ENCODE assay signal across 28 cellular contexts in genomic region chr7:33979300-33979806, GRCh38.
DNase-seq lines count a peak whose midpoint lies in the region; ATAC-seq, FAIRE-seq and TF ChIP-seq lines count a peak whose summit lies in the region.
"Had no signal": no experiment of that assay in that cellular context is flagged by ENCODE, and none has a peak within 500 bp of the region (broad histone marks: within the 10 kb centered on the region; RNA-seq: fewer than 3 reads in every experiment).

No MANE protein-coding gene starts in this region.

- H3K36me3 ChIP-seq in ACC112 (ENCODE audit: insufficient read depth, low read length) (0 out of 2 replicates have a peak, but pooled peaks cover 4% of the 10 kb centered on the region), bronchial epithelial cell (ENCODE audit: control insufficient read depth, insufficient read depth, low read length) (no peaks in the 10 kb centered on the region), mesendoderm (ENCODE audit: control insufficient read depth, insufficient read depth, low read length) (peaks cover 2% of the 10 kb centered on the region)
- H3K36me3 ChIP-seq: right atrium auricular region, spleen had no signal

- no peak overlapping the region for H3K18ac ChIP-seq in mesendoderm (ENCODE audit: low read length)

- H3K27me3 ChIP-seq in ACC112 (ENCODE audit: insufficient read depth, low read length): no peaks in the 10 kb centered on the region
- H3K27me3 ChIP-seq in bronchial epithelial cell (ENCODE audit: control insufficient read depth, insufficient read depth, low read length): no peaks in the 10 kb centered on the region
- no peaks in the 10 kb centered on the region for H3K27me3 ChIP-seq in mesendoderm (ENCODE audit: insufficient read depth, low read length, poor library complexity)
- H3K27me3 ChIP-seq: right atrium auricular region, spleen had no signal

- H3K4me1 ChIP-seq in ACC112 (ENCODE audit: control insufficient read depth, insufficient read depth, low read length, unreplicated experiment): peaks cover 39% of the 10 kb centered on the region
- H3K4me1 ChIP-seq in mesendoderm (ENCODE audit: control insufficient read depth, low read depth, low read length): peaks cover 8% of the 10 kb centered on the region
- H3K4me1 ChIP-seq: right atrium auricular region, spleen had no signal

- no peak overlapping the region for H2BK5ac ChIP-seq in mesendoderm (ENCODE audit: low read length)

- no peaks in the 10 kb centered on the region for H3K79me2 ChIP-seq in ACC112 (ENCODE audit: control insufficient read depth, insufficient read depth, low read length, unreplicated experiment)
- no peaks in the 10 kb centered on the region for H3K79me2 ChIP-seq in mesendoderm (ENCODE audit: control insufficient read depth, insufficient read depth, low read length)

- WGBS in mesendoderm (ENCODE audit: extremely low coverage, insufficient coverage, low lambda C conversion rate): no CpG with 5 or more reads among the region's 6 CpGs

- DNase-seq in NCI-H226: peak; percentile 99
- no peak for DNase-seq in bronchial epithelial cell (ENCODE audit: low read depth)
- peak; percentile 62 for DNase-seq in mesendoderm
- no peak for DNase-seq in substantia nigra (lab: John Stamatoyannopoulos, UW)
- no peak for DNase-seq in left colon
- DNase-seq in DMS79 treated with DMSO at 0.1 percent for 48 hours (lab: John Stamatoyannopoulos, UW): no peak
- DNase-seq: activated CD4-positive, alpha-beta T cell treated with anti-CD3 and anti-CD28 coated beads, Interleukin-2, amount 10 ng/mL, durations not matched to agents 7 days and 5 days; activated gamma-delta T cell treated with Interleukin-2 at 50 U/mL for 16 hours; activated naive CD8-positive, alpha-beta T cell treated with anti-CD3 and anti-CD28 coated beads, Interleukin-2, amount 10 ng/mL, durations not matched to agents 7 days and 5 days; activated T-cell treated with anti-CD3 and anti-CD28 coated beads, Interleukin-2, amount 50 U/mL, for 24 hours; hypothalamus; Karpas-422; NCI-H1436 treated with DMSO at 0.1 percent for 48 hours; NCI-H2107; NCI-H446 treated with DMSO at 0.1 percent for 48 hours; NCI-H82; RPMI8226; spleen; stimulated activated CD4-positive, alpha-beta T cell treated with anti-CD3 and anti-CD28 coated beads, Interleukin-2, amount 100 ng/mL, for 24 hours had no signal

- H3K4me2 ChIP-seq in mesendoderm (ENCODE audit: low read length): no peak overlapping the region

- intact Hi-C loops in left colon (cut with DNase I, micrococcal nuclease): no loop called here

- no peak overlapping the region for H3K23ac ChIP-seq in mesendoderm (ENCODE audit: low read length)

- TF ChIP-seq CTCF in bronchial epithelial cell (IDR thresholded peaks at IDR 0.05; ENCODE audit: insufficient read depth, low read length, severe bottlenecking): no peak

- no peak overlapping the region for H4K5ac ChIP-seq in mesendoderm (ENCODE audit: low read length)

- H3K56ac ChIP-seq in mesendoderm (ENCODE audit: low read length): peak overlapping the region; percentile 2

- peak; percentile 88 for FAIRE-seq in bronchial epithelial cell (lab: Jason Lieb, UNC)
- FAIRE-seq: A204.1, endothelial cell of umbilical vein, GM12892, HepG2 had no signal

- no peak overlapping the region for H3K9ac ChIP-seq in mesendoderm (ENCODE audit: low read length)

- H4K8ac ChIP-seq in mesendoderm (ENCODE audit: low read depth, low read length): no peak overlapping the region

- H3K4ac ChIP-seq in mesendoderm (ENCODE audit: low read depth, low read length): no peak overlapping the region

- H2AK5ac ChIP-seq in mesendoderm (ENCODE audit: low read length): no peak overlapping the region

- no peak for ATAC-seq in HG02938 (IDR thresholded peaks at IDR 0.05; ENCODE audit: unreplicated experiment)
- ATAC-seq in left colon: no peak
- ATAC-seq: HepG2, left lobe of liver, WTC11 had no signal

- H2BK120ac ChIP-seq in mesendoderm (ENCODE audit: low read depth, low read length): no peak overlapping the region

- H2AFZ ChIP-seq in ACC112 (ENCODE audit: low read length, unreplicated experiment): peak overlapping the region; percentile 53

- no peak overlapping the region for H2BK15ac ChIP-seq in mesendoderm (replicated peaks; ENCODE audit: low read depth)

- peak overlapping the region; percentile 41 for H3K4me3 ChIP-seq in ACC112 (ENCODE audit: low read depth, low read length)
- no peak overlapping the region for H3K4me3 ChIP-seq in bronchial epithelial cell (ENCODE audit: low read depth, low read length)
- H3K4me3 ChIP-seq in mesendoderm (ENCODE audit: low read length): no peak overlapping the region
- H3K4me3 ChIP-seq: right atrium auricular region, spleen had no signal

- H3K27ac ChIP-seq in ACC112 (ENCODE audit: low read depth, low read length) (peak overlapping the region; percentile 96), mesendoderm (ENCODE audit: low read depth, low read length) (no peak overlapping the region), substantia nigra (ENCODE audit: low read depth, low read length, poor library complexity, severe bottlenecking) (no peak overlapping the region)
- H3K27ac ChIP-seq: right atrium auricular region, spleen had no signal

- H3K79me1 ChIP-seq in mesendoderm (ENCODE audit: low read length): no peaks in the 10 kb centered on the region

Comparison
In these comparisons a context has a peak if more than half of its experiments do, and no peak if none do; other contexts are left out.
1. DNase-seq: peak in NCI-H226 (single experiment) and mesendoderm (single experiment); none in bronchial epithelial cell (single experiment), substantia nigra (0 of 49), left colon (0 of 2) and DMS79 treated with DMSO at 0.1 percent for 48 hours (single experiment).